8 cellular contexts compared by ENCODE assay signal in genomic region chr1:167715653-167716302, GRCh38. TPM values are rescaled to one million over a fixed set of nuclear protein-coding genes. Genes with fewer than 3 reads are reported as not detected.
DNase-seq lines count a peak whose midpoint lies in the region; ATAC-seq and TF ChIP-seq lines count a peak whose summit lies in the region.

No MANE protein-coding gene starts in this region.

- H3K9me3 ChIP-seq in gastroesophageal sphincter: no peaks in the 10 kb centered on the region

- no peak for TF ChIP-seq POLR2A in gastroesophageal sphincter (IDR thresholded peaks at IDR 0.05)

- peak overlapping the region in 3 of 4 donors; percentile 89 to 93 (median 90) for H3K27ac ChIP-seq in gastroesophageal sphincter

- DNase-seq in AG10803 (ENCODE audit: low read depth) (no peak), skeletal muscle cell (ENCODE audit: low read depth) (no peak), Ammon's horn (ENCODE audit: low spot score) (no peak), glomerular visceral epithelial cell (ENCODE audit: extremely low spot score) (no peak)

- no peaks in the 10 kb centered on the region for H3K27me3 ChIP-seq in gastroesophageal sphincter

- no peak for TF ChIP-seq EP300 in gastroesophageal sphincter (IDR thresholded peaks at IDR 0.05)

- peak overlapping the region; percentile 71 for H3K4me3 ChIP-seq in AG10803 (ENCODE audit: low read length)
- peak overlapping the region; percentile 50 to 79 for H3K4me3 ChIP-seq in gastroesophageal sphincter
- peak overlapping the region; percentile 88 for H3K4me3 ChIP-seq in skeletal muscle cell (ENCODE audit: low read depth, low read length)

- peaks cover 0 to 36% (median under 1%) of the 10 kb centered on the region in 3 donors for H3K4me1 ChIP-seq in gastroesophageal sphincter

- no peaks in the 10 kb centered on the region for H3K36me3 ChIP-seq in gastroesophageal sphincter

- ATAC-seq in GM19452 (IDR thresholded peaks at IDR 0.05; ENCODE audit: unreplicated experiment) (peak; percentile 3), SK-N-SH treated with all-trans-retinoic acid at 6 μM for 48 hours (peak; percentile 7; the same call in 2 of the 3 replicates), gastroesophageal sphincter (no peak), HG02973 (IDR thresholded peaks at IDR 0.05; ENCODE audit: unreplicated experiment) (no peak)

- TF ChIP-seq CTCF in AG10803 (conservative IDR thresholded peaks at IDR 0.05; ENCODE audit: low read length) (no peak), gastroesophageal sphincter (IDR thresholded peaks at IDR 0.05) (no peak)

- 0 to 2% methylated on average over 11 to 13 of the region's 13 CpGs for WGBS in gastroesophageal sphincter (ENCODE audit: low coverage in 1 of 2), 2 donors

TF ChIP-seq in SK-N-SH treated with all-trans-retinoic acid at 6 μM for 48 hours, 23 proteins besides CTCF, POLR2A, EP300 and RAD21:
- TF ChIP-seq OSR1 (CRISPR knock-in tag; IDR thresholded peaks at IDR 0.05) (no peak), PATZ1 (CRISPR knock-in tag; IDR thresholded peaks at IDR 0.05; ENCODE audit: borderline replicate concordance) (no peak), ARNTL (CRISPR knock-in tag; IDR thresholded peaks at IDR 0.05; ENCODE audit: borderline replicate concordance, low read depth) (no peak), ESRRG (CRISPR knock-in tag; IDR thresholded peaks at IDR 0.05) (no peak), ZFP3 (CRISPR knock-in tag; IDR thresholded peaks at IDR 0.05) (no peak), SNAI2 (CRISPR knock-in tag; IDR thresholded peaks at IDR 0.05) (no peak), CSRNP3 (CRISPR knock-in tag; IDR thresholded peaks at IDR 0.05) (no peak), CREB5 (CRISPR knock-in tag; IDR thresholded peaks at IDR 0.05; ENCODE audit: low read depth) (no peak), ZFP30 (CRISPR knock-in tag; IDR thresholded peaks at IDR 0.05) (no peak), ZC3H10 (CRISPR knock-in tag; IDR thresholded peaks at IDR 0.05) (no peak), POU6F1 (CRISPR knock-in tag; IDR thresholded peaks at IDR 0.05; ENCODE audit: borderline replicate concordance, low read depth) (no peak), GLIS3 (CRISPR knock-in tag; IDR thresholded peaks at IDR 0.05) (no peak)

RNA-seq across cellular contexts. Expression of gene MPZL1, which starts 6.0 kb away (rescaled TPM):
- total RNA-seq in gastroesophageal sphincter: 100 to 1,000 TPM in 1 of 4 donors, 10 to 100 TPM in 3; 83.7 to 127 (median 95.8) TPM

Comparison
In these comparisons a context has a peak if more than half of its experiments do, and no peak if none do; other contexts are left out.
1. ATAC-seq: peak in GM19452 (single experiment) and SK-N-SH treated with all-trans-retinoic acid at 6 μM for 48 hours (single experiment); none in gastroesophageal sphincter (single experiment) and HG02973 (single experiment).
2. Peak in every context shown above with its lines, with median percentiles within 50 percentile points of each other: H3K4me3 ChIP-seq.